ENCODE assay signal across 12 cellular contexts in the genomic region with DNA sequence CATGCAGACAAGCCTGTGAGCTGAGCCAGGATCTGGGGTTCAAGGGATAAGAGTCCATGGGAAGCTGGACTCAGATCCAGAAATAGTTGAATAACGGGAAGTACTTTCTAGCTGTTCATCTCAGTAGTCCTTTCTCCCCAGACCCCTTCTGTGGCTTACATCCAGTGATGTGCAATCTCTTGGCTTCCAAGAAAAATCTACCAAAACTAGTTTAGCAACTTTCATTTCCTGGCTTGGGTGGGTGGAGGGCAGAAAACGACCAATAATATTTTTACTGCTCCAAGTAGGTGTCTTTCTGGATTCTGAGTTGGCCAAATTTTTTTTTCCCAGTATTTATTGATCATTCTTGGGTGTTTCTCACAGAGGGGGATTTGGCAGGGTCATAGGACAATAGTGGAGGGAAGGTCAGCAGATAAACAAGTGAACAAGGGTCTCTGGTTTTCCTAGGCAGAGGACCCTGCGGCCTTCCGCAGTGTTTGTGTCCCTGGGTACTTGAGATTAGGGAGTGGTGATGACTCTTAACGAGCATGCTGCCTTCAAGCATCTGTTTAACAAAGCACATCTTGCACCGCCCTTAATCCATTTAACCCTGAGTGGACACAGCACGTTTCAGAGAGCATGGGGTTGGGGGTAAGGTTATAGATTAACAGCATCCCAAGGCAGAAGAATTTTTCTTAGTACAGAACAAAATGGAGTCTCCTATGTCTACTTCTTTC. TPM values are rescaled to one million over a fixed set of nuclear protein-coding genes. Genes with fewer than 3 reads are reported as not detected.
"Had no signal": no experiment of that assay in that cellular context is flagged by ENCODE, and none has a peak within 500 bp of the region (broad histone marks: within the 10 kb centered on the region; RNA-seq: fewer than 3 reads in every experiment).

No MANE protein-coding gene starts in this region.

RNA-seq across cellular contexts. Expression of gene LINGO4, which starts 36.7 kb away (rescaled TPM):
- total RNA-seq: frontal cortex, kidney epithelial cell, natural killer cell, tibial nerve had no signal

RNA-seq across cellular contexts. Expression of gene RIIAD1, which starts 47.2 kb away (rescaled TPM):
- total RNA-seq: activated CD4-positive, alpha-beta memory T cell treated with anti-CD3 and anti-CD28 coated beads, Interleukin-2, amount 10 ng/mL, durations not matched to agents 7 days and 5 days; activated CD4-positive, alpha-beta T cell treated with anti-CD3 and anti-CD28 coated beads for 36 hours; activated naive CD8-positive, alpha-beta T cell treated with anti-CD3 and anti-CD28 coated beads, Interleukin-2, amount 10 ng/mL, durations not matched to agents 7 days and 5 days; activated T-cell treated with anti-CD3 and anti-CD28 coated beads, Interleukin-2, amount 50 U/mL, for 72 hours; kidney epithelial cell; lower leg skin; natural killer cell; right lobe of liver; tibial nerve had no signal

RNA-seq across cellular contexts. Expression of gene CELF3, which starts 51.9 kb away (rescaled TPM):
- total RNA-seq: activated CD4-positive, alpha-beta memory T cell treated with anti-CD3 and anti-CD28 coated beads, Interleukin-2, amount 10 ng/mL, durations not matched to agents 7 days and 5 days; activated CD4-positive, alpha-beta T cell treated with anti-CD3 and anti-CD28 coated beads for 36 hours; activated naive CD8-positive, alpha-beta T cell treated with anti-CD3 and anti-CD28 coated beads, Interleukin-2, amount 10 ng/mL, durations not matched to agents 7 days and 5 days; activated T-cell treated with anti-CD3 and anti-CD28 coated beads, Interleukin-2, amount 50 U/mL, for 72 hours; heart right ventricle; kidney epithelial cell; lower leg skin; natural killer cell; psoas muscle; right lobe of liver; tibial nerve had no signal
